1 cellular context compared by ENCODE assay signal in the genomic region with DNA sequence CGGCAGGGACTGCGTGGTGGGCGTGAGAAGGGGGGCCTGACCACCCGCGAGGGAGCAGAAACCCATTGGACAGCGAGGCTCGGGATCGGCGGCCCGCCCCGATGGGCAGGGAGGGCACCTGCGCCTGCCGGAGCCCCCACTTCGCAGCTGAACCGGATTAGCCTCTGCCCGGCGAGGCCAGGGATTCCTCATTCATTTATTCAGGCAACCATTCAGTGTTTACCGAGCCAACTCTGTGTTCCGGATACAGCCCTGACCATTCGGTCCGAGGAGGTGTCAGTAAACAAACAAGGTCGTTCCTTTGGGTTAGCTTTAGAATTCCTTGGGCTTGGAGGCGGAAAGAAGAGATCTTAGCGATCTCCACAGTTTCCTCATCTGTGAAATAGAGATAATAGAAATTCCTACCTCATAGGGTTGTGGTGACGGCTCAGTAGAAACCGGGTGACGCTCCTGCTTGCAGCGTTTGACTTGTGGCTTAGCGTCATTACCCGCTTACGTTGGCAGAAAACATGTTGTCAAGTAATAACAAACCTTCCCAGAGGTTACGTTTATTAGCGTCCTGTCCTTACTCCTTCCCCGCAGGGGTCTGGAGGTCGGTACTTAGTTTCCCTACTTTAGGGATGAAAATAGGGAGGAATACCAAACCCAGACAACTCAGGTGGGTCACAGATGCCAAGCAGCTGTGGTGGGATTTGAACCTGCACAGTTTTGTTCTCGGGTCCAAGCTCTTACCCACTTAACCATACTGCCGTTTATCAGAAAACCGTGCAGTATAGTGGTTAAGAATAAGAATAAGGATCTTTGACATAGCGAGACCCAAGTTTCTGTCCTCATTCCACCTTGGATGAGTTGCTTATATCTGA.
TF ChIP-seq lines count a peak whose summit lies in the region.

No MANE protein-coding gene starts in this region.

TF ChIP-seq in HepG2, 621 proteins besides CTCF, POLR2A, EP300 and RAD21 (continued from another document and continues in another):
- TF ChIP-seq, protein P1, sequence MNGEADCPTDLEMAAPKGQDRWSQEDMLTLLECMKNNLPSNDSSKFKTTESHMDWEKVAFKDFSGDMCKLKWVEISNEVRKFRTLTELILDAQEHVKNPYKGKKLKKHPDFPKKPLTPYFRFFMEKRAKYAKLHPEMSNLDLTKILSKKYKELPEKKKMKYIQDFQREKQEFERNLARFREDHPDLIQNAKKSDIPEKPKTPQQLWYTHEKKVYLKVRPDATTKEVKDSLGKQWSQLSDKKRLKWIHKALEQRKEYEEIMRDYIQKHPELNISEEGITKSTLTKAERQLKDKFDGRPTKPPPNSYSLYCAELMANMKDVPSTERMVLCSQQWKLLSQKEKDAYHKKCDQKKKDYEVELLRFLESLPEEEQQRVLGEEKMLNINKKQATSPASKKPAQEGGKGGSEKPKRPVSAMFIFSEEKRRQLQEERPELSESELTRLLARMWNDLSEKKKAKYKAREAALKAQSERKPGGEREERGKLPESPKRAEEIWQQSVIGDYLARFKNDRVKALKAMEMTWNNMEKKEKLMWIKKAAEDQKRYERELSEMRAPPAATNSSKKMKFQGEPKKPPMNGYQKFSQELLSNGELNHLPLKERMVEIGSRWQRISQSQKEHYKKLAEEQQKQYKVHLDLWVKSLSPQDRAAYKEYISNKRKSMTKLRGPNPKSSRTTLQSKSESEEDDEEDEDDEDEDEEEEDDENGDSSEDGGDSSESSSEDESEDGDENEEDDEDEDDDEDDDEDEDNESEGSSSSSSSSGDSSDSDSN (CRISPR knock-in tag; IDR thresholded peaks at IDR 0.05), result no peak
- TF ChIP-seq TEAD2 (CRISPR knock-in tag; IDR thresholded peaks at IDR 0.05) (no peak), ZNF564 (CRISPR knock-in tag; IDR thresholded peaks at IDR 0.05) (no peak), ZSCAN9 (CRISPR knock-in tag; IDR thresholded peaks at IDR 0.05; ENCODE audit: borderline replicate concordance) (peak; percentile 49), MZF1 (CRISPR knock-in tag; IDR thresholded peaks at IDR 0.05; ENCODE audit: borderline replicate concordance) (peak; percentile 90; the same call in 1 of the 2 replicates), PLRG1 (conservative IDR thresholded peaks at IDR 0.05) (no peak), EEA1 (CRISPR knock-in tag; IDR thresholded peaks at IDR 0.05; ENCODE audit: borderline replicate concordance) (0 out of 2 replicates have a peak, but pooled peaks have one; percentile 69), ZNF350 (CRISPR knock-in tag; IDR thresholded peaks at IDR 0.05; ENCODE audit: borderline replicate concordance, low read depth) (0 out of 2 replicates have a peak, but pooled peaks have one; percentile 3), MTA3 (CRISPR knock-in tag; IDR thresholded peaks at IDR 0.05) (no peak), SATB2 (CRISPR knock-in tag; IDR thresholded peaks at IDR 0.05) (peak; percentile 13; the same call in 1 of the 2 replicates), U2AF2 (IDR thresholded peaks at IDR 0.05; ENCODE audit: low read depth, low read length) (no peak), SOX13 (IDR thresholded peaks at IDR 0.05) (0 out of 2 replicates have a peak, but pooled peaks have one; percentile 45), SOX13 (CRISPR knock-in tag; conservative IDR thresholded peaks at IDR 0.05 in 1 of 2, IDR thresholded peaks at IDR 0.05 in 1 of 2) (0 out of 4 replicates have a peak, but pooled peaks of 1 of the 2 experiments have one; percentile 82), JARID2 (CRISPR knock-in tag; IDR thresholded peaks at IDR 0.05; ENCODE audit: insufficient replicate concordance) (no peak), POLR2AphosphoS5 (IDR thresholded peaks at IDR 0.05; ENCODE audit: low read depth, low read length) (peak; percentile 99), BRD4 (CRISPR knock-in tag; IDR thresholded peaks at IDR 0.05) (no peak), YY1 (IDR thresholded peaks at IDR 0.05; ENCODE audit: insufficient read depth, insufficient replicate concordance, low read depth, low read length) (peak; percentile 8), RBM39 (IDR thresholded peaks at IDR 0.05; ENCODE audit: low read depth, low read length, poor library complexity, severe bottlenecking) (no peak), JUNB (CRISPR knock-in tag; IDR thresholded peaks at IDR 0.05; ENCODE audit: borderline replicate concordance) (no peak), ZFP36L1 (CRISPR knock-in tag; IDR thresholded peaks at IDR 0.05) (no peak), SAFB2 (CRISPR knock-in tag; IDR thresholded peaks at IDR 0.05; ENCODE audit: borderline replicate concordance, low read depth) (no peak; the same call in 1 of the 2 replicates), FOXP1 (IDR thresholded peaks at IDR 0.05) (no peak), FOXP1 (CRISPR knock-in tag; IDR thresholded peaks at IDR 0.05) (no peak; the same call in 1 of the 2 replicates), SMC3 (IDR thresholded peaks at IDR 0.05; ENCODE audit: low read length) (no peak), THAP11 (CRISPR knock-in tag; IDR thresholded peaks at IDR 0.05) (peak; percentile 76), SNAPC2 (CRISPR knock-in tag; IDR thresholded peaks at IDR 0.05) (no peak; the same call in 1 of the 2 replicates), ZNF101 (CRISPR knock-in tag; IDR thresholded peaks at IDR 0.05; ENCODE audit: borderline replicate concordance, low read depth) (0 out of 2 replicates have a peak, but pooled peaks have one; percentile 56), KLF16 (CRISPR knock-in tag; IDR thresholded peaks at IDR 0.05) (peak; percentile 2 to 58; a peak in 1 of 4 replicates), PRMT3 (CRISPR knock-in tag; IDR thresholded peaks at IDR 0.05; ENCODE audit: borderline replicate concordance, low read depth) (no peak; the same call in 1 of the 2 replicates), SOX6 (IDR thresholded peaks at IDR 0.05) (no peak), SOX6 (CRISPR knock-in tag; IDR thresholded peaks at IDR 0.05) (no peak), ZNF556 (CRISPR knock-in tag; IDR thresholded peaks at IDR 0.05; ENCODE audit: borderline replicate concordance) (no peak; the same call in none of the 2 replicates), YEATS4 (CRISPR knock-in tag; IDR thresholded peaks at IDR 0.05; ENCODE audit: borderline replicate concordance) (no peak), NPAS2 (CRISPR knock-in tag; IDR thresholded peaks at IDR 0.05; ENCODE audit: borderline replicate concordance) (no peak), IRF2 (CRISPR knock-in tag; IDR thresholded peaks at IDR 0.05) (peak; percentile 37; the same call in 1 of the 2 replicates), KDM2A (CRISPR knock-in tag; IDR thresholded peaks at IDR 0.05; ENCODE audit: borderline replicate concordance, low read depth) (no peak), ZFP1 (CRISPR knock-in tag; IDR thresholded peaks at IDR 0.05) (no peak; the same call in 1 of the 2 replicates), RFX1 (IDR thresholded peaks at IDR 0.05) (no peak), ZNF232 (CRISPR knock-in tag; IDR thresholded peaks at IDR 0.05; ENCODE audit: borderline replicate concordance) (peak; percentile 48; the same call in 1 of the 2 replicates), FOXC1 (CRISPR knock-in tag; IDR thresholded peaks at IDR 0.05; ENCODE audit: borderline replicate concordance) (no peak), PAWR (CRISPR knock-in tag; IDR thresholded peaks at IDR 0.05; ENCODE audit: borderline replicate concordance) (no peak), KLF6 (CRISPR knock-in tag; IDR thresholded peaks at IDR 0.05) (peak; percentile 10), PHF8 (CRISPR knock-in tag; IDR thresholded peaks at IDR 0.05) (no peak), NAIF1 (CRISPR knock-in tag; IDR thresholded peaks at IDR 0.05; ENCODE audit: borderline replicate concordance) (0 out of 2 replicates have a peak, but pooled peaks have one; percentile 50), MTA1 (CRISPR knock-in tag; IDR thresholded peaks at IDR 0.05; ENCODE audit: borderline replicate concordance) (no peak), ZNF768 (CRISPR knock-in tag; IDR thresholded peaks at IDR 0.05) (no peak; the same call in 1 of the 2 replicates), ZNF773 (CRISPR knock-in tag; IDR thresholded peaks at IDR 0.05; ENCODE audit: borderline replicate concordance) (no peak)
- TF ChIP-seq, protein P2, sequence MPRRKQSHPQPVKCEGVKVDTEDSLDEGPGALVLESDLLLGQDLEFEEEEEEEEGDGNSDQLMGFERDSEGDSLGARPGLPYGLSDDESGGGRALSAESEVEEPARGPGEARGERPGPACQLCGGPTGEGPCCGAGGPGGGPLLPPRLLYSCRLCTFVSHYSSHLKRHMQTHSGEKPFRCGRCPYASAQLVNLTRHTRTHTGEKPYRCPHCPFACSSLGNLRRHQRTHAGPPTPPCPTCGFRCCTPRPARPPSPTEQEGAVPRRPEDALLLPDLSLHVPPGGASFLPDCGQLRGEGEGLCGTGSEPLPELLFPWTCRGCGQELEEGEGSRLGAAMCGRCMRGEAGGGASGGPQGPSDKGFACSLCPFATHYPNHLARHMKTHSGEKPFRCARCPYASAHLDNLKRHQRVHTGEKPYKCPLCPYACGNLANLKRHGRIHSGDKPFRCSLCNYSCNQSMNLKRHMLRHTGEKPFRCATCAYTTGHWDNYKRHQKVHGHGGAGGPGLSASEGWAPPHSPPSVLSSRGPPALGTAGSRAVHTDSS (CRISPR knock-in tag; conservative IDR thresholded peaks at IDR 0.05), result peak; percentile 93; the same call in 1 of the 2 replicates
- TF ChIP-seq, protein P3, sequence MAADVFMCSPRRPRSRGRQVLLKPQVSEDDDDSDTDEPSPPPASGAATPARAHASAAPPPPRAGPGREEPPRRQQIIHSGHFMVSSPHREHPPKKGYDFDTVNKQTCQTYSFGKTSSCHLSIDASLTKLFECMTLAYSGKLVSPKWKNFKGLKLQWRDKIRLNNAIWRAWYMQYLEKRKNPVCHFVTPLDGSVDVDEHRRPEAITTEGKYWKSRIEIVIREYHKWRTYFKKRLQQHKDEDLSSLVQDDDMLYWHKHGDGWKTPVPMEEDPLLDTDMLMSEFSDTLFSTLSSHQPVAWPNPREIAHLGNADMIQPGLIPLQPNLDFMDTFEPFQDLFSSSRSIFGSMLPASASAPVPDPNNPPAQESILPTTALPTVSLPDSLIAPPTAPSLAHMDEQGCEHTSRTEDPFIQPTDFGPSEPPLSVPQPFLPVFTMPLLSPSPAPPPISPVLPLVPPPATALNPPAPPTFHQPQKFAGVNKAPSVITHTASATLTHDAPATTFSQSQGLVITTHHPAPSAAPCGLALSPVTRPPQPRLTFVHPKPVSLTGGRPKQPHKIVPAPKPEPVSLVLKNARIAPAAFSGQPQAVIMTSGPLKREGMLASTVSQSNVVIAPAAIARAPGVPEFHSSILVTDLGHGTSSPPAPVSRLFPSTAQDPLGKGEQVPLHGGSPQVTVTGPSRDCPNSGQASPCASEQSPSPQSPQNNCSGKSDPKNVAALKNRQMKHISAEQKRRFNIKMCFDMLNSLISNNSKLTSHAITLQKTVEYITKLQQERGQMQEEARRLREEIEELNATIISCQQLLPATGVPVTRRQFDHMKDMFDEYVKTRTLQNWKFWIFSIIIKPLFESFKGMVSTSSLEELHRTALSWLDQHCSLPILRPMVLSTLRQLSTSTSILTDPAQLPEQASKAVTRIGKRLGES (CRISPR knock-in tag; IDR thresholded peaks at IDR 0.05; ENCODE audit: borderline replicate concordance), result 0 out of 2 replicates have a peak, but pooled peaks have one; percentile 32
- TF ChIP-seq, protein P4, sequence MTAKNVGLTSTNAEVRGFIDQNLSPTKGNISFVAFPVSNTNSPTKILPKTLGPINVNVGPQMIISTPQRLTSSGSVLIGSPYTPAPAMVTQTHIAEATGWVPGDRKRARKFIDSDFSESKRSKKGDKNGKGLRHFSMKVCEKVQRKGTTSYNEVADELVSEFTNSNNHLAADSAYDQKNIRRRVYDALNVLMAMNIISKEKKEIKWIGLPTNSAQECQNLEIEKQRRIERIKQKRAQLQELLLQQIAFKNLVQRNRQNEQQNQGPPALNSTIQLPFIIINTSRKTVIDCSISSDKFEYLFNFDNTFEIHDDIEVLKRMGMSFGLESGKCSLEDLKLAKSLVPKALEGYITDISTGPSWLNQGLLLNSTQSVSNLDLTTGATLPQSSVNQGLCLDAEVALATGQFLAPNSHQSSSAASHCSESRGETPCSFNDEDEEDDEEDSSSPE (CRISPR knock-in tag; IDR thresholded peaks at IDR 0.05), result 0 out of 2 replicates have a peak, but pooled peaks have one; percentile 9
- TF ChIP-seq, protein P5, sequence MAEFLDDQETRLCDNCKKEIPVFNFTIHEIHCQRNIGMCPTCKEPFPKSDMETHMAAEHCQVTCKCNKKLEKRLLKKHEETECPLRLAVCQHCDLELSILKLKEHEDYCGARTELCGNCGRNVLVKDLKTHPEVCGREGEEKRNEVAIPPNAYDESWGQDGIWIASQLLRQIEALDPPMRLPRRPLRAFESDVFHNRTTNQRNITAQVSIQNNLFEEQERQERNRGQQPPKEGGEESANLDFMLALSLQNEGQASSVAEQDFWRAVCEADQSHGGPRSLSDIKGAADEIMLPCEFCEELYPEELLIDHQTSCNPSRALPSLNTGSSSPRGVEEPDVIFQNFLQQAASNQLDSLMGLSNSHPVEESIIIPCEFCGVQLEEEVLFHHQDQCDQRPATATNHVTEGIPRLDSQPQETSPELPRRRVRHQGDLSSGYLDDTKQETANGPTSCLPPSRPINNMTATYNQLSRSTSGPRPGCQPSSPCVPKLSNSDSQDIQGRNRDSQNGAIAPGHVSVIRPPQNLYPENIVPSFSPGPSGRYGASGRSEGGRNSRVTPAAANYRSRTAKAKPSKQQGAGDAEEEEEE (CRISPR knock-in tag; IDR thresholded peaks at IDR 0.05; ENCODE audit: borderline replicate concordance), result no peak
- TF ChIP-seq, protein P6, sequence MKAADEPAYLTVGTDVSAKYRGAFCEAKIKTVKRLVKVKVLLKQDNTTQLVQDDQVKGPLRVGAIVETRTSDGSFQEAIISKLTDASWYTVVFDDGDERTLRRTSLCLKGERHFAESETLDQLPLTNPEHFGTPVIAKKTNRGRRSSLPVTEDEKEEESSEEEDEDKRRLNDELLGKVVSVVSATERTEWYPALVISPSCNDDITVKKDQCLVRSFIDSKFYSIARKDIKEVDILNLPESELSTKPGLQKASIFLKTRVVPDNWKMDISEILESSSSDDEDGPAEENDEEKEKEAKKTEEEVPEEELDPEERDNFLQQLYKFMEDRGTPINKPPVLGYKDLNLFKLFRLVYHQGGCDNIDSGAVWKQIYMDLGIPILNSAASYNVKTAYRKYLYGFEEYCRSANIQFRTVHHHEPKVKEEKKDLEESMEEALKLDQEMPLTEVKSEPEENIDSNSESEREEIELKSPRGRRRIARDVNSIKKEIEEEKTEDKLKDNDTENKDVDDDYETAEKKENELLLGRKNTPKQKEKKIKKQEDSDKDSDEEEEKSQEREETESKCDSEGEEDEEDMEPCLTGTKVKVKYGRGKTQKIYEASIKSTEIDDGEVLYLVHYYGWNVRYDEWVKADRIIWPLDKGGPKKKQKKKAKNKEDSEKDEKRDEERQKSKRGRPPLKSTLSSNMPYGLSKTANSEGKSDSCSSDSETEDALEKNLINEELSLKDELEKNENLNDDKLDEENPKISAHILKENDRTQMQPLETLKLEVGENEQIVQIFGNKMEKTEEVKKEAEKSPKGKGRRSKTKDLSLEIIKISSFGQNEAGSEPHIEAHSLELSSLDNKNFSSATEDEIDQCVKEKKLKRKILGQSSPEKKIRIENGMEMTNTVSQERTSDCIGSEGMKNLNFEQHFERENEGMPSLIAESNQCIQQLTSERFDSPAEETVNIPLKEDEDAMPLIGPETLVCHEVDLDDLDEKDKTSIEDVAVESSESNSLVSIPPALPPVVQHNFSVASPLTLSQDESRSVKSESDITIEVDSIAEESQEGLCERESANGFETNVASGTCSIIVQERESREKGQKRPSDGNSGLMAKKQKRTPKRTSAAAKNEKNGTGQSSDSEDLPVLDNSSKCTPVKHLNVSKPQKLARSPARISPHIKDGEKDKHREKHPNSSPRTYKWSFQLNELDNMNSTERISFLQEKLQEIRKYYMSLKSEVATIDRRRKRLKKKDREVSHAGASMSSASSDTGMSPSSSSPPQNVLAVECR (CRISPR knock-in tag; IDR thresholded peaks at IDR 0.05; ENCODE audit: borderline replicate concordance), result peak; percentile 41; the same call in 1 of the 2 replicates
